In genomic region chr3:150146891-150147761, GRCh38 we compare ENCODE assay signal across 8 cellular contexts.
DNase-seq lines count a peak whose midpoint lies in the region; ATAC-seq, FAIRE-seq and TF ChIP-seq lines count a peak whose summit lies in the region.

No MANE protein-coding gene starts in this region.

- H3K27me3 Mint-ChIP-seq in activated naive CD4-positive, alpha-beta T cell treated with anti-CD3 and anti-CD28 coated beads for 36 hours (ENCODE audit: low read depth), result peaks cover 7% of the 10 kb centered on the region
- peaks cover 5 to 36% of the 10 kb centered on the region in 2 donors for H3K27me3 Mint-ChIP-seq in CD8-positive, alpha-beta memory T cell

- TF ChIP-seq POLR2A in gastroesophageal sphincter (IDR thresholded peaks at IDR 0.05), result no peak

- no peaks in the 10 kb centered on the region for H3K4me1 Mint-ChIP-seq in activated naive CD4-positive, alpha-beta T cell treated with anti-CD3 and anti-CD28 coated beads for 36 hours (ENCODE audit: low read depth)
- no peaks in the 10 kb centered on the region for H3K4me1 Mint-ChIP-seq in CD8-positive, alpha-beta memory T cell

- H3K36me3 Mint-ChIP-seq in activated naive CD4-positive, alpha-beta T cell treated with anti-CD3 and anti-CD28 coated beads, Interleukin-2, amount 50 U/mL, for 72 hours, result no peaks in the 10 kb centered on the region
- H3K36me3 Mint-ChIP-seq in activated naive CD4-positive, alpha-beta T cell treated with anti-CD3 and anti-CD28 coated beads for 36 hours (ENCODE audit: low read depth), result no peaks in the 10 kb centered on the region
- H3K36me3 Mint-ChIP-seq in CD8-positive, alpha-beta memory T cell, result no peaks in the 10 kb centered on the region

- no peak overlapping the region for H3K4me3 Mint-ChIP-seq in activated naive CD4-positive, alpha-beta T cell treated with anti-CD3 and anti-CD28 coated beads for 36 hours
- H3K4me3 Mint-ChIP-seq in CD8-positive, alpha-beta memory T cell, result no peak overlapping the region

- H3K4me3 ChIP-seq in gastroesophageal sphincter (no peak overlapping the region), thoracic aorta (peak overlapping the region; percentile 44)
- H3K4me3 ChIP-seq in CD8-positive, alpha-beta memory T cell (ENCODE audit: low read length), result no peak overlapping the region

- 25 to 54% methylated on average over 10 to 11 of the region's 11 CpGs for WGBS in gastroesophageal sphincter (ENCODE audit: low coverage in 1 of 2), 2 donors

- TF ChIP-seq CTCF in gastroesophageal sphincter (IDR thresholded peaks at IDR 0.05), result no peak
- no peak for TF ChIP-seq CTCF in thoracic aorta (IDR thresholded peaks at IDR 0.05)

- peaks cover 0 to 6% of the 10 kb centered on the region in 2 donors for H3K9me3 Mint-ChIP-seq in activated naive CD4-positive, alpha-beta T cell treated with anti-CD3 and anti-CD28 coated beads, Interleukin-2, amount 50 U/mL, for 72 hours
- no peaks in the 10 kb centered on the region for H3K9me3 Mint-ChIP-seq in activated naive CD4-positive, alpha-beta T cell treated with anti-CD3 and anti-CD28 coated beads for 36 hours
- H3K9me3 Mint-ChIP-seq in CD8-positive, alpha-beta memory T cell, result peaks cover 0 to 4% (median 0%) of the 10 kb centered on the region in 5 donors

- H3K27ac ChIP-seq in gastroesophageal sphincter (peak overlapping the region in 2 of 4 donors; percentile 18 to 54), thoracic aorta (peak overlapping the region; percentile 57 to 71)
- no peak overlapping the region for H3K27ac ChIP-seq in CD8-positive, alpha-beta memory T cell (ENCODE audit: low read depth, low read length)

- H3K27ac Mint-ChIP-seq in activated naive CD4-positive, alpha-beta T cell treated with anti-CD3 and anti-CD28 coated beads, Interleukin-2, amount 50 U/mL, for 72 hours, result no peak overlapping the region
- H3K27ac Mint-ChIP-seq in activated naive CD4-positive, alpha-beta T cell treated with anti-CD3 and anti-CD28 coated beads for 36 hours, result no peak overlapping the region
- no peak overlapping the region for H3K27ac Mint-ChIP-seq in CD8-positive, alpha-beta memory T cell

- CTCF ChIA-PET in activated naive CD4-positive, alpha-beta T cell treated with anti-CD3 and anti-CD28 coated beads for 36 hours (lab: Charles Lee), result no interaction called here
- CTCF ChIA-PET in CD8-positive, alpha-beta memory T cell (lab: Charles Lee), result no interaction called here

- H3K27me3 ChIP-seq in gastroesophageal sphincter (no peaks in the 10 kb centered on the region), thoracic aorta (replicated peaks; ENCODE audit: insufficient read depth) (no peaks in the 10 kb centered on the region)
- no peaks in the 10 kb centered on the region for H3K27me3 ChIP-seq in CD8-positive, alpha-beta memory T cell (ENCODE audit: insufficient read depth, low read length, poor library complexity, severe bottlenecking)

- intact Hi-C loops in activated naive CD4-positive, alpha-beta T cell treated with anti-CD3 and anti-CD28 coated beads for 36 hours (cut with micrococcal nuclease), result no loop called here

- peak; percentile 85 to 97 for ATAC-seq in activated naive CD4-positive, alpha-beta T cell treated with anti-CD3 and anti-CD28 coated beads, Interleukin-2, amount 50 U/mL, for 72 hours
- peak; percentile 49 for ATAC-seq in gastroesophageal sphincter
- ATAC-seq in thoracic aorta (ENCODE audit: insufficient number of reproducible peaks, low FRiP score, low read depth), result peak; percentile 55

- peaks cover 0 to 11% (median 0%) of the 10 kb centered on the region in 3 donors for H3K4me1 ChIP-seq in gastroesophageal sphincter
- peaks cover 17 to 31% of the 10 kb centered on the region in 2 donors for H3K4me1 ChIP-seq in thoracic aorta (ENCODE audit: control insufficient read depth in 1 of 2, low read depth in 2 of 2)
- H3K4me1 ChIP-seq in CD8-positive, alpha-beta memory T cell (ENCODE audit: insufficient read depth, low read length), result no peaks in the 10 kb centered on the region

- TF ChIP-seq EP300 in gastroesophageal sphincter (IDR thresholded peaks at IDR 0.05), result no peak

- peak; percentile 87 for FAIRE-seq in RCC 7860 (lab: Jason Lieb, UNC)

- H3K36me3 ChIP-seq in gastroesophageal sphincter, result no peaks in the 10 kb centered on the region
- no peaks in the 10 kb centered on the region for H3K36me3 ChIP-seq in thoracic aorta
- H3K36me3 ChIP-seq in CD8-positive, alpha-beta memory T cell (ENCODE audit: insufficient read depth, low read length), result no peaks in the 10 kb centered on the region

- POLR2A ChIA-PET in CD8-positive, alpha-beta memory T cell (lab: Charles Lee), result no interaction called here

- H3K9me3 ChIP-seq in gastroesophageal sphincter (no peaks in the 10 kb centered on the region), thoracic aorta (no peaks in the 10 kb centered on the region)
- H3K9me3 ChIP-seq in CD8-positive, alpha-beta memory T cell (ENCODE audit: low read length), result no peaks in the 10 kb centered on the region

- DNase-seq in activated naive CD4-positive, alpha-beta T cell treated with anti-CD3 and anti-CD28 coated beads, Interleukin-2, amount 50 U/mL, for 72 hours (ENCODE audit: low spot score in 2 of 2), result peak in 1 of 2 donors; percentile 8
- DNase-seq in activated naive CD4-positive, alpha-beta T cell treated with anti-CD3 and anti-CD28 coated beads for 36 hours, result no peak
- peak; percentile 74 for DNase-seq in RCC 7860 (ENCODE audit: low spot score)
- DNase-seq in thoracic aorta (ENCODE audit: low spot score), result peak; percentile 22
- DNase-seq in NCI-H69 (lab: John Stamatoyannopoulos, UW), result no peak
- DNase-seq in central memory CD4-positive, alpha-beta T cell, result no peak
- no peak for DNase-seq in CD8-positive, alpha-beta memory T cell

Comparison
In these comparisons a context has a peak if more than half of its experiments do, and no peak if none do; other contexts are left out.
1. DNase-seq: peak in RCC 7860 (single experiment) and thoracic aorta (single experiment); none in activated naive CD4-positive, alpha-beta T cell treated with anti-CD3 and anti-CD28 coated beads for 36 hours (single experiment), NCI-H69 (single experiment), central memory CD4-positive, alpha-beta T cell (single experiment) and CD8-positive, alpha-beta memory T cell (0 of 5).
2. Peak in every context shown above with its lines, with median percentiles within 50 percentile points of each other: ATAC-seq.